Comparison of ENCODE assay signal across 31 cellular contexts in genomic region chr17:58277726-58278595, GRCh38. TPM values are rescaled to one million over a fixed set of nuclear protein-coding genes. Genes with fewer than 3 reads are reported as not detected.
DNase-seq lines count a peak whose midpoint lies in the region; ATAC-seq, FAIRE-seq and TF ChIP-seq lines count a peak whose summit lies in the region.
"Had no signal": no experiment of that assay in that cellular context is flagged by ENCODE, and none has a peak within 500 bp of the region (broad histone marks: within the 10 kb centered on the region; RNA-seq: fewer than 3 reads in every experiment).

No MANE protein-coding gene starts in this region.

- H3K27ac ChIP-seq in HepG2 (ENCODE audit: extremely low read length, insufficient read depth, low read length) (no peak overlapping the region), right lobe of liver (no peak overlapping the region), neuronal stem cell (replicated peaks; ENCODE audit: low read length) (no peak overlapping the region), vagina (no peak overlapping the region)
- H3K27ac ChIP-seq: foreskin keratinocyte, left lung, prostate gland, VCaP had no signal

- no peaks in the 10 kb centered on the region for H3F3A ChIP-seq in Loucy (ENCODE audit: low read depth)

- no peak for TF ChIP-seq RAD21 in HepG2 (CRISPR knock-in tag; IDR thresholded peaks at IDR 0.05)

- H3K36me3 ChIP-seq in HepG2 (replicated peaks in 1 of 2; ENCODE audit: control insufficient read depth in 1 of 2, insufficient read depth in 2 of 2, low read length in 2 of 2) (no peaks in the 10 kb centered on the region), right lobe of liver (no peaks in the 10 kb centered on the region), Loucy (ENCODE audit: insufficient read depth, low read length) (no peaks in the 10 kb centered on the region), neuronal stem cell (replicated peaks in 1 of 2; ENCODE audit: control insufficient read depth in 2 of 2, insufficient read depth in 2 of 2, low read length in 2 of 2) (no peaks in the 10 kb centered on the region), vagina (no peaks in the 10 kb centered on the region)
- H3K36me3 ChIP-seq: left lung, MG63, prostate gland had no signal

- ATAC-seq in HepG2 = no peak; the same call in 2 of the 3 replicates
- ATAC-seq in right lobe of liver = no peak

- 59% methylated on average over 36 of the region's 36 CpGs for WGBS in HepG2 (ENCODE audit: low lambda C conversion rate)
- WGBS in right lobe of liver (ENCODE audit: insufficient coverage, low coverage, low lambda C conversion rate, missing lambda C conversion rate) = 44% methylated on average over 3 of the region's 36 CpGs
- no CpG with 5 or more reads among the region's 36 CpGs for WGBS in neuronal stem cell (ENCODE audit: extremely low coverage in 2 of 2, insufficient read length in 2 of 2, insufficient replicate concordance in 1 of 2), 2 donors

- peak overlapping the region; percentile 9 for H2BK120ac ChIP-seq in neuronal stem cell (ENCODE audit: low read depth, low read length)

- no peak overlapping the region for H3K14ac ChIP-seq in neuronal stem cell (ENCODE audit: low read length)

- H3K4me3 ChIP-seq in HepG2 (replicated peaks in 1 of 3; ENCODE audit: insufficient read depth in 1 of 3, low read depth in 2 of 3, low read length in 3 of 3) (no peak overlapping the region), right lobe of liver (no peak overlapping the region), Loucy (ENCODE audit: low read length, poor library complexity, severe bottlenecking) (no peak overlapping the region), neuronal stem cell (ENCODE audit: low read length in 2 of 2) (no peak overlapping the region), vagina (no peak overlapping the region)
- H3K4me3 ChIP-seq: MG63, prostate gland had no signal

- peak overlapping the region; percentile 11 for H2AK5ac ChIP-seq in neuronal stem cell (ENCODE audit: low read depth, low read length)

- H3K18ac ChIP-seq in neuronal stem cell (ENCODE audit: low read length) = peak overlapping the region; percentile 45

- BruUV-seq in HepG2 (replicated peaks; lab: Mats Ljungman, UMichigan) = no TSS peak

- no peaks in the 10 kb centered on the region for H3K9me2 ChIP-seq in Loucy (replicated peaks; ENCODE audit: low read depth, low read length)

- H3K4me2 ChIP-seq in HepG2 (ENCODE audit: low read depth, low read length) = no peak overlapping the region
- no peak overlapping the region for H3K4me2 ChIP-seq in Loucy (ENCODE audit: low read depth, low read length, poor library complexity, severe bottlenecking)
- H3K4me2 ChIP-seq in neuronal stem cell (ENCODE audit: insufficient read depth, low read length, poor library complexity, severe bottlenecking) = no peak overlapping the region

- DNase-seq in HepG2 (ENCODE audit: low spot score) (no peak), right lobe of liver (no peak), neuronal stem cell (ENCODE audit: low spot score) (no peak), vagina (ENCODE audit: extremely low spot score in 2 of 2) (no peak), T-helper 2 cell (no peak)
- DNase-seq in activated CD4-positive, alpha-beta T cell treated with anti-CD3 and anti-CD28 coated beads, Interleukin-2, amount 50 U/mL, for 48 hours = no peak
- DNase-seq in stimulated activated CD4-positive, alpha-beta T cell treated with anti-CD3 and anti-CD28 coated beads, Interleukin-12 subunit alpha, Interleukin-12 subunit beta, amount 100 ng/mL, for 4 hours = no peak
- DNase-seq: activated CD4-positive, alpha-beta T cell treated with anti-CD3 and anti-CD28 coated beads, Interleukin-2, amount 50 U/mL, for 1 hour; activated gamma-delta T cell treated with Interleukin-2 at 50 U/mL for 16 hours; activated T-cell treated with anti-CD3 and anti-CD28 coated beads for 4 hours; DMS153; effector memory CD4-positive, alpha-beta T cell; foreskin keratinocyte; GDM1; GOT3; NCI-H1436; NCI-H2107; nephron progenitor cell; NK-92 treated with Interleukin-12 subunit alpha and Interleukin-12 subunit beta, amount 100 ng/mL, for 24 hours had no signal

- TF ChIP-seq CTCF in HepG2 (CRISPR knock-in tag; IDR thresholded peaks at IDR 0.05) (no peak), right lobe of liver (IDR thresholded peaks at IDR 0.05) (no peak), Loucy (conservative IDR thresholded peaks at IDR 0.05; ENCODE audit: low read length) (no peak), vagina (IDR thresholded peaks at IDR 0.05) (no peak)

- no peak overlapping the region for H2AFZ ChIP-seq in HepG2 (ENCODE audit: low read length)
- no peak overlapping the region for H2AFZ ChIP-seq in Loucy (ENCODE audit: low read length)
- H2AFZ ChIP-seq in neuronal stem cell (ENCODE audit: low read length) = peak overlapping the region; percentile 49

- H3K79me2 ChIP-seq in HepG2 (ENCODE audit: insufficient read depth, low read length) (no peaks in the 10 kb centered on the region), Loucy (ENCODE audit: insufficient read depth, low read length) (no peaks in the 10 kb centered on the region)

- intact Hi-C loops in HepG2 (cut with micrococcal nuclease; ENCODE audit: unreplicated experiment) = no loop called here
- intact Hi-C loops in right lobe of liver (cut with DNase I) = no loop called here
- intact Hi-C loops in vagina (cut with DNase I) = no loop called here

- H4K8ac ChIP-seq in neuronal stem cell (ENCODE audit: low read depth, low read length) = no peak overlapping the region

- H3K4me1 ChIP-seq in HepG2 (ENCODE audit: insufficient read depth, low read length) (no peaks in the 10 kb centered on the region; the same call in 1 of the 2 replicates), right lobe of liver (peaks cover 0 to 10% (median 0%) of the 10 kb centered on the region in 4 donors), Loucy (ENCODE audit: insufficient read depth, low read length, poor library complexity, severe bottlenecking) (peaks cover 30% of the 10 kb centered on the region), neuronal stem cell (ENCODE audit: control insufficient read depth in 2 of 2, insufficient read depth in 1 of 2, low read depth in 1 of 2, low read length in 2 of 2) (peaks cover 0 to 2% of the 10 kb centered on the region in 2 donors), vagina (peaks cover 10% of the 10 kb centered on the region)
- H3K4me1 ChIP-seq: foreskin keratinocyte, prostate gland had no signal

- TF ChIP-seq POLR2A in HepG2 (IDR thresholded peaks at IDR 0.05; ENCODE audit: insufficient read depth in 1 of 2, low read depth in 2 of 2, low read length in 2 of 2) (no peak), right lobe of liver (IDR thresholded peaks at IDR 0.05) (no peak), vagina (IDR thresholded peaks at IDR 0.05) (no peak)

- H3K23ac ChIP-seq in neuronal stem cell (ENCODE audit: low read depth, low read length, poor library complexity) = peak overlapping the region; percentile 45

- CTCF ChIA-PET in HepG2 (lab: Yijun Ruan, JAX; ENCODE audit: low intra/inter-chr PET ratio, low total read pairs) = no interaction called here

- peak overlapping the region; percentile 60 for H2BK12ac ChIP-seq in neuronal stem cell (ENCODE audit: low read length)

- peak overlapping the region; percentile 11 for H2BK5ac ChIP-seq in neuronal stem cell (ENCODE audit: low read length)

- H4K91ac ChIP-seq in neuronal stem cell (ENCODE audit: low read depth, low read length, poor library complexity) = no peak overlapping the region

- H3K79me1 ChIP-seq in neuronal stem cell (ENCODE audit: low read depth, low read length) = peaks cover 2% of the 10 kb centered on the region

- H3K4ac ChIP-seq in neuronal stem cell (ENCODE audit: low read length) = peak overlapping the region; percentile 28

- in situ Hi-C loops in HepG2 (cut with HindIII; ENCODE audit: extremely low pct_ligation_motif_present, low pct_unique_long_range_greater_than_20kb) = no loop called here

- H3K9me3 ChIP-seq in HepG2 (ENCODE audit: low read length) = no peaks in the 10 kb centered on the region
- no peaks in the 10 kb centered on the region for H3K9me3 ChIP-seq in right lobe of liver
- H3K9me3 ChIP-seq in Loucy (ENCODE audit: insufficient read depth, low read depth, low read length) = no peaks in the 10 kb centered on the region
- H3K9me3 ChIP-seq in neuronal stem cell (replicated peaks in 1 of 2; ENCODE audit: control insufficient read depth in 2 of 2, insufficient read depth in 1 of 2, low read depth in 1 of 2, low read length in 2 of 2) = no peaks in the 10 kb centered on the region
- no peaks in the 10 kb centered on the region for H3K9me3 ChIP-seq in vagina
- H3K9me3 ChIP-seq: left lung, MG63, prostate gland had no signal

- H4K20me1 ChIP-seq in HepG2 (ENCODE audit: insufficient read depth, low read length) (no peaks in the 10 kb centered on the region), Loucy (ENCODE audit: insufficient read depth, low read length, poor library complexity, severe bottlenecking) (no peaks in the 10 kb centered on the region)

- POLR2A ChIA-PET in HepG2 (lab: Yijun Ruan, JAX) = no interaction called here

- TF ChIP-seq EP300 in HepG2 (IDR thresholded peaks at IDR 0.05; ENCODE audit: low read depth in 2 of 2, low read length in 2 of 2) (no peak), HepG2 (CRISPR knock-in tag; IDR thresholded peaks at IDR 0.05; ENCODE audit: borderline replicate concordance) (no peak)

- H3K9ac ChIP-seq in HepG2 (ENCODE audit: insufficient read depth, low read depth, low read length) = no peak overlapping the region
- peak overlapping the region; percentile 1 for H3K9ac ChIP-seq in Loucy (ENCODE audit: low read depth, low read length, poor library complexity, severe bottlenecking)
- H3K9ac ChIP-seq in neuronal stem cell (ENCODE audit: low read depth, low read length, poor library complexity) = peak overlapping the region; percentile 51

- no peak overlapping the region for H2BK15ac ChIP-seq in neuronal stem cell (ENCODE audit: low read length)

- no peak for FAIRE-seq in HepG2 (lab: Jason Lieb, UNC)

- peaks cover 17 to 69% of the 10 kb centered on the region in 2 experiments; a peak in 4 of 5 replicates for H3K27me3 ChIP-seq in HepG2 (ENCODE audit: control insufficient read depth in 1 of 2, insufficient read depth in 2 of 2, low read length in 2 of 2)
- no peaks in the 10 kb centered on the region for H3K27me3 ChIP-seq in right lobe of liver
- no peaks in the 10 kb centered on the region for H3K27me3 ChIP-seq in Loucy (ENCODE audit: insufficient read depth, low read length, poor library complexity, severe bottlenecking)
- H3K27me3 ChIP-seq in neuronal stem cell (ENCODE audit: control insufficient read depth in 3 of 3, insufficient read depth in 3 of 3, low read depth in 1 of 3, low read length in 3 of 3) = peaks cover 0 to 34% (median 11%) of the 10 kb centered on the region in 3 experiments
- no peaks in the 10 kb centered on the region for H3K27me3 ChIP-seq in vagina
- H3K27me3 ChIP-seq: MG63 had no signal

RNA-seq across cellular contexts. Expression of gene MPO, which starts 2.8 kb away (rescaled TPM):
- not detected in 2 replicates for total RNA-seq in HepG2 (2016; rRNA removed; fragmentation: Illumina TruSeq; extraction: Trizol)
- total RNA-seq in HepG2 (2016; cell fraction: cytosol; rRNA removed; fragmentation: Illumina TruSeq; extraction: Trizol; ENCODE audit: low read depth) = not detected in 2 replicates
- not detected in 2 replicates for total RNA-seq in HepG2 (2016; cell fraction: insoluble cytoplasmic fraction; rRNA removed; fragmentation: Illumina TruSeq; extraction: Trizol)
- total RNA-seq in HepG2 (2016; cell fraction: membrane; rRNA removed; fragmentation: Illumina TruSeq; extraction: Trizol) = not detected in 2 replicates
- total RNA-seq in HepG2 (2016; cell fraction: nucleus; rRNA removed; fragmentation: Illumina TruSeq; extraction: Trizol) = not detected in 2 replicates
- not detected in 2 replicates for polyA plus RNA-seq in HepG2 (2011; rRNA removed)
- not detected in 2 replicates for polyA plus RNA-seq in HepG2 (2011; cell fraction: cytosol; rRNA removed)
- polyA plus RNA-seq in HepG2 (2011; cell fraction: nucleus; rRNA removed) = 0.06 and 0.09 TPM in 2 replicates
- polyA plus RNA-seq in HepG2 (2012) = not detected in 2 replicates
- polyA plus RNA-seq in HepG2 (2016; cell fraction: cytosol; fragmentation: Illumina TruSeq; extraction: Trizol; ENCODE audit: low read depth) = not detected in 2 replicates
- polyA plus RNA-seq in HepG2 (2016; cell fraction: insoluble cytoplasmic fraction; fragmentation: Illumina TruSeq; extraction: Trizol; ENCODE audit: low read depth) = not detected in 2 replicates
- not detected in 2 replicates for polyA plus RNA-seq in HepG2 (2016; cell fraction: membrane; fragmentation: Illumina TruSeq; extraction: Trizol; ENCODE audit: low read depth)
- not detected in 2 replicates for polyA plus RNA-seq in HepG2 (2016; cell fraction: nucleus; fragmentation: Illumina TruSeq; extraction: Trizol; ENCODE audit: insufficient read depth, low read depth)
- polyA minus RNA-seq in HepG2 (2011; rRNA and poly(A)+ RNA removed; ENCODE audit: low replicate concordance) = not detected in 2 replicates
- polyA minus RNA-seq in HepG2 (2011; cell fraction: cytosol; rRNA and poly(A)+ RNA removed) = not detected in 2 replicates
- not detected in 2 replicates for polyA minus RNA-seq in HepG2 (2011; cell fraction: nucleus; rRNA and poly(A)+ RNA removed)
- total RNA-seq in right lobe of liver = 1 to 10 TPM in 2 of 6 experiments, under 1 TPM in 2, not detected in 2; 0.26 to 4.2 (median 1.9) TPM
- polyA plus RNA-seq in neuronal stem cell (2013, experiment 1 of 2) = 0.01 TPM
- polyA plus RNA-seq in neuronal stem cell (2013, experiment 2 of 2) = not detected
- not detected for total RNA-seq in vagina
- total RNA-seq: CD4-positive, alpha-beta memory T cell; foreskin keratinocyte; NCI-H460; T-helper 2 cell treated with Interferon-gamma antibody and Interleukin-4, amounts not matched to agents 100 ng/mL and 5 ng/mL, for 36 hours had no signal
- polyA plus RNA-seq: AG04450; CD4-positive, alpha-beta memory T cell; foreskin keratinocyte; immature natural killer cell had no signal

RNA-seq across cellular contexts. Expression of gene LPO, which starts 39.6 kb away (rescaled TPM):
- total RNA-seq in HepG2 (2016; rRNA removed; fragmentation: Illumina TruSeq; extraction: Trizol) (not detected in 2 replicates), right lobe of liver (not detected), vagina (not detected)
- total RNA-seq in HepG2 (2016; cell fraction: cytosol; rRNA removed; fragmentation: Illumina TruSeq; extraction: Trizol; ENCODE audit: low read depth) = 0.51 TPM in 1 of 2 replicates, not detected in the other
- total RNA-seq in HepG2 (2016; cell fraction: insoluble cytoplasmic fraction; rRNA removed; fragmentation: Illumina TruSeq; extraction: Trizol) = 0.13 TPM in 1 of 2 replicates, not detected in the other
- total RNA-seq in HepG2 (2016; cell fraction: membrane; rRNA removed; fragmentation: Illumina TruSeq; extraction: Trizol) = not detected in 2 replicates
- total RNA-seq in HepG2 (2016; cell fraction: nucleus; rRNA removed; fragmentation: Illumina TruSeq; extraction: Trizol) = not detected in 2 replicates
- polyA plus RNA-seq in HepG2 (2011; rRNA removed) = 0.03 TPM in 1 of 2 replicates, not detected in the other
- polyA plus RNA-seq in HepG2 (2011; cell fraction: cytosol; rRNA removed) = 0.04 TPM in 1 of 2 replicates, not detected in the other
- not detected in 2 replicates for polyA plus RNA-seq in HepG2 (2011; cell fraction: nucleus; rRNA removed)
- polyA plus RNA-seq in HepG2 (2012) = not detected in 2 replicates
- 0.10 and 0.11 TPM in 2 replicates for polyA plus RNA-seq in HepG2 (2016; cell fraction: cytosol; fragmentation: Illumina TruSeq; extraction: Trizol; ENCODE audit: low read depth)
- not detected in 2 replicates for polyA plus RNA-seq in HepG2 (2016; cell fraction: insoluble cytoplasmic fraction; fragmentation: Illumina TruSeq; extraction: Trizol; ENCODE audit: low read depth)
- not detected in 2 replicates for polyA plus RNA-seq in HepG2 (2016; cell fraction: membrane; fragmentation: Illumina TruSeq; extraction: Trizol; ENCODE audit: low read depth)
- polyA plus RNA-seq in HepG2 (2016; cell fraction: nucleus; fragmentation: Illumina TruSeq; extraction: Trizol; ENCODE audit: insufficient read depth, low read depth) = not detected in 2 replicates
- 0.26 TPM in 1 of 2 replicates, not detected in the other for polyA minus RNA-seq in HepG2 (2011; rRNA and poly(A)+ RNA removed; ENCODE audit: low replicate concordance)
- polyA minus RNA-seq in HepG2 (2011; cell fraction: cytosol; rRNA and poly(A)+ RNA removed) = not detected in 2 replicates
- not detected in 2 replicates for polyA minus RNA-seq in HepG2 (2011; cell fraction: nucleus; rRNA and poly(A)+ RNA removed)
- polyA plus RNA-seq in neuronal stem cell (2013, experiment 1 of 2) = 0.03 TPM
- polyA plus RNA-seq in neuronal stem cell (2013, experiment 2 of 2) = 0.04 TPM
- total RNA-seq: CD4-positive, alpha-beta memory T cell; foreskin keratinocyte; mononuclear cell; prostate gland; T-helper 2 cell treated with Interferon-gamma antibody and Interleukin-4, amounts not matched to agents 100 ng/mL and 5 ng/mL, for 36 hours had no signal
- polyA plus RNA-seq: AG04450; CD4-positive, alpha-beta memory T cell; esophagus; foreskin keratinocyte had no signal

RNA-seq across cellular contexts. Expression of gene TSPOAP1, which starts 50.6 kb away (rescaled TPM):
- total RNA-seq in HepG2 (2016; rRNA removed; fragmentation: Illumina TruSeq; extraction: Trizol) (not detected in 2 replicates), right lobe of liver (1 to 10 TPM in 5 of 6 experiments, under 1 TPM in 1; 0.87 to 8.3 (median 3.8) TPM), vagina (7.1 TPM)
- not detected in 2 replicates for total RNA-seq in HepG2 (2016; cell fraction: cytosol; rRNA removed; fragmentation: Illumina TruSeq; extraction: Trizol; ENCODE audit: low read depth)
- total RNA-seq in HepG2 (2016; cell fraction: insoluble cytoplasmic fraction; rRNA removed; fragmentation: Illumina TruSeq; extraction: Trizol) = not detected in 2 replicates
- total RNA-seq in HepG2 (2016; cell fraction: membrane; rRNA removed; fragmentation: Illumina TruSeq; extraction: Trizol) = not detected in 2 replicates
- not detected in 2 replicates for total RNA-seq in HepG2 (2016; cell fraction: nucleus; rRNA removed; fragmentation: Illumina TruSeq; extraction: Trizol)
- polyA plus RNA-seq in HepG2 (2011; rRNA removed) = 0.25 TPM in 1 of 2 replicates, not detected in the other
- polyA plus RNA-seq in HepG2 (2011; cell fraction: cytosol; rRNA removed) = 0.03 TPM in 1 of 2 replicates, not detected in the other
- polyA plus RNA-seq in HepG2 (2011; cell fraction: nucleus; rRNA removed) = 0.09 and 0.50 TPM in 2 replicates
- 0.03 TPM in 1 of 2 replicates, not detected in the other for polyA plus RNA-seq in HepG2 (2012)
- polyA plus RNA-seq in HepG2 (2016; cell fraction: cytosol; fragmentation: Illumina TruSeq; extraction: Trizol; ENCODE audit: low read depth) = not detected in 2 replicates
- polyA plus RNA-seq in HepG2 (2016; cell fraction: insoluble cytoplasmic fraction; fragmentation: Illumina TruSeq; extraction: Trizol; ENCODE audit: low read depth) = not detected in 2 replicates
- polyA plus RNA-seq in HepG2 (2016; cell fraction: membrane; fragmentation: Illumina TruSeq; extraction: Trizol; ENCODE audit: low read depth) = not detected in 2 replicates
- polyA plus RNA-seq in HepG2 (2016; cell fraction: nucleus; fragmentation: Illumina TruSeq; extraction: Trizol; ENCODE audit: insufficient read depth, low read depth) = not detected in 2 replicates
- 0.26 TPM in 1 of 2 replicates, not detected in the other for polyA minus RNA-seq in HepG2 (2011; rRNA and poly(A)+ RNA removed; ENCODE audit: low replicate concordance)
- not detected in 2 replicates for polyA minus RNA-seq in HepG2 (2011; cell fraction: cytosol; rRNA and poly(A)+ RNA removed)
- polyA minus RNA-seq in HepG2 (2011; cell fraction: nucleus; rRNA and poly(A)+ RNA removed) = under 0.01 TPM in 1 of 2 replicates, not detected in the other
- 26.2 TPM for polyA plus RNA-seq in neuronal stem cell (2013, experiment 1 of 2)
- polyA plus RNA-seq in neuronal stem cell (2013, experiment 2 of 2) = 25.2 TPM
- total RNA-seq: NCI-H460 had no signal

RNA-seq across cellular contexts. Expression of gene MKS1, which starts 58.9 kb away (rescaled TPM):
- total RNA-seq in HepG2 (2016; rRNA removed; fragmentation: Illumina TruSeq; extraction: Trizol) (24.8 and 26.3 TPM in 2 replicates), right lobe of liver (1 to 10 TPM; 3.3 to 9.2 (median 7.2) TPM), vagina (13.0 TPM)
- total RNA-seq in HepG2 (2016; cell fraction: cytosol; rRNA removed; fragmentation: Illumina TruSeq; extraction: Trizol; ENCODE audit: low read depth) = 6.2 and 6.6 TPM in 2 replicates
- 22.8 and 25.4 TPM in 2 replicates for total RNA-seq in HepG2 (2016; cell fraction: insoluble cytoplasmic fraction; rRNA removed; fragmentation: Illumina TruSeq; extraction: Trizol)
- total RNA-seq in HepG2 (2016; cell fraction: membrane; rRNA removed; fragmentation: Illumina TruSeq; extraction: Trizol) = 7.3 and 8.1 TPM in 2 replicates
- 23.0 and 27.7 TPM in 2 replicates for total RNA-seq in HepG2 (2016; cell fraction: nucleus; rRNA removed; fragmentation: Illumina TruSeq; extraction: Trizol)
- polyA plus RNA-seq in HepG2 (2011; rRNA removed) = 16.1 and 21.3 TPM in 2 replicates
- 10.5 and 11.3 TPM in 2 replicates for polyA plus RNA-seq in HepG2 (2011; cell fraction: cytosol; rRNA removed)
- polyA plus RNA-seq in HepG2 (2011; cell fraction: nucleus; rRNA removed) = 65.5 and 71.8 TPM in 2 replicates
- 15.3 and 16.5 TPM in 2 replicates for polyA plus RNA-seq in HepG2 (2012)
- polyA plus RNA-seq in HepG2 (2016; cell fraction: cytosol; fragmentation: Illumina TruSeq; extraction: Trizol; ENCODE audit: low read depth) = 2.5 and 2.6 TPM in 2 replicates
- polyA plus RNA-seq in HepG2 (2016; cell fraction: insoluble cytoplasmic fraction; fragmentation: Illumina TruSeq; extraction: Trizol; ENCODE audit: low read depth) = 17.3 and 22.5 TPM in 2 replicates
- 3.8 and 3.9 TPM in 2 replicates for polyA plus RNA-seq in HepG2 (2016; cell fraction: membrane; fragmentation: Illumina TruSeq; extraction: Trizol; ENCODE audit: low read depth)
- 50.4 and 56.7 TPM in 2 replicates for polyA plus RNA-seq in HepG2 (2016; cell fraction: nucleus; fragmentation: Illumina TruSeq; extraction: Trizol; ENCODE audit: insufficient read depth, low read depth)
- 18.2 and 25.5 TPM in 2 replicates for polyA minus RNA-seq in HepG2 (2011; rRNA and poly(A)+ RNA removed; ENCODE audit: low replicate concordance)
- 6.3 and 8.2 TPM in 2 replicates for polyA minus RNA-seq in HepG2 (2011; cell fraction: cytosol; rRNA and poly(A)+ RNA removed)
- 26.3 and 32.4 TPM in 2 replicates for polyA minus RNA-seq in HepG2 (2011; cell fraction: nucleus; rRNA and poly(A)+ RNA removed)
- 13.6 TPM for polyA plus RNA-seq in neuronal stem cell (2013, experiment 1 of 2)
- polyA plus RNA-seq in neuronal stem cell (2013, experiment 2 of 2) = 14.3 TPM
